8 cellular contexts compared by ENCODE assay signal in genomic region chr12:89856431-89856830, GRCh38.
DNase-seq lines count a peak whose midpoint lies in the region; ATAC-seq and TF ChIP-seq lines count a peak whose summit lies in the region.

No MANE protein-coding gene starts in this region.

- H2BK120ac ChIP-seq in mesenchymal stem cell (ENCODE audit: low read depth, low read length) = no peak overlapping the region

- H3K4me1 ChIP-seq in mesenchymal stem cell (ENCODE audit: control insufficient read depth, insufficient read depth, low read depth, low read length) = no peaks in the 10 kb centered on the region

- no peak for TF ChIP-seq CTCF in AG09309 (IDR thresholded peaks at IDR 0.05; ENCODE audit: control insufficient read depth, insufficient read depth, low read depth, low read length, missing control alignments)

- H4K91ac ChIP-seq in mesenchymal stem cell (ENCODE audit: low read length) = no peak overlapping the region

- H2BK12ac ChIP-seq in mesenchymal stem cell (ENCODE audit: low read length in 2 of 2) = no peak overlapping the region

- no peak overlapping the region for H4K8ac ChIP-seq in mesenchymal stem cell (ENCODE audit: low read length)

- no peak overlapping the region for H3K4me3 ChIP-seq in AG09309 (ENCODE audit: control insufficient read depth, low read depth, low read length)
- no peak overlapping the region for H3K4me3 ChIP-seq in mesenchymal stem cell (ENCODE audit: insufficient read depth in 1 of 2, low read depth in 1 of 2, low read length in 2 of 2)

- H2BK15ac ChIP-seq in mesenchymal stem cell (ENCODE audit: low read depth, poor library complexity, severe bottlenecking) = no peak overlapping the region

- H3K79me1 ChIP-seq in mesenchymal stem cell (replicated peaks; ENCODE audit: low read length, poor library complexity, severe bottlenecking) = no peaks in the 10 kb centered on the region

- H3K4me2 ChIP-seq in mesenchymal stem cell (ENCODE audit: low read length, poor library complexity, severe bottlenecking) = no peak overlapping the region

- no peak overlapping the region for H3K4ac ChIP-seq in mesenchymal stem cell (ENCODE audit: low read depth in 1 of 2, low read length in 2 of 2)

- no peak overlapping the region for H2AFZ ChIP-seq in mesenchymal stem cell (ENCODE audit: low read depth, low read length)

- H3K14ac ChIP-seq in mesenchymal stem cell (ENCODE audit: low read length in 2 of 2) = no peak overlapping the region

- no peak overlapping the region for H3K9ac ChIP-seq in mesenchymal stem cell (ENCODE audit: low read length)

- ATAC-seq in GM18907 (IDR thresholded peaks at IDR 0.05; ENCODE audit: unreplicated experiment) (peak; percentile 94), HG03060 (IDR thresholded peaks at IDR 0.05; ENCODE audit: low read depth, unreplicated experiment) (peak; percentile 85)

- no CpG with 5 or more reads among the region's 1 CpG for WGBS in mesenchymal stem cell

- H3K36me3 ChIP-seq in mesenchymal stem cell (ENCODE audit: control insufficient read depth in 1 of 2, insufficient read depth in 2 of 2, low read depth in 1 of 2, low read length in 2 of 2) = no peaks in the 10 kb centered on the region

- no peaks in the 10 kb centered on the region for H3K27me3 ChIP-seq in mesenchymal stem cell (ENCODE audit: control insufficient read depth in 1 of 2, insufficient read depth in 1 of 2, low read length in 2 of 2)

- H2BK5ac ChIP-seq in mesenchymal stem cell (ENCODE audit: low read depth, low read length, poor library complexity, severe bottlenecking) = no peak overlapping the region

- H2AK5ac ChIP-seq in mesenchymal stem cell (ENCODE audit: low read length, severe bottlenecking) = no peak overlapping the region

- no peaks in the 10 kb centered on the region for H3K9me3 ChIP-seq in mesenchymal stem cell (ENCODE audit: control insufficient read depth, low read length)

- no peak overlapping the region for H3K18ac ChIP-seq in mesenchymal stem cell (ENCODE audit: low read depth in 1 of 2, low read length in 2 of 2)

- no peak overlapping the region for H3K27ac ChIP-seq in mesenchymal stem cell (ENCODE audit: low read length, poor library complexity, severe bottlenecking)

- no peak overlapping the region for H3K23ac ChIP-seq in mesenchymal stem cell (ENCODE audit: low read length in 2 of 2)

- DNase-seq in AG09309 (ENCODE audit: low read depth) (peak; percentile 51), SIG-M5 (lab: John Stamatoyannopoulos, UW) (peak; percentile 58), mesenchymal stem cell (peak; percentile 68), kidney glomerular epithelial cell (lab: John Stamatoyannopoulos, UW) (no peak), NCI-H1105 (lab: John Stamatoyannopoulos, UW) (no peak)
- DNase-seq in stimulated activated CD8-positive, alpha-beta memory T cell treated with anti-CD3 and anti-CD28 coated beads, Interleukin-4, amount 100 ng/mL, for 48 hours = no peak

Comparison
In these comparisons a context has a peak if more than half of its experiments do, and no peak if none do; other contexts are left out.
1. DNase-seq: peak in AG09309 (single experiment), SIG-M5 (single experiment) and mesenchymal stem cell (single experiment); none in stimulated activated CD8-positive, alpha-beta memory T cell treated with anti-CD3 and anti-CD28 coated beads, Interleukin-4, amount 100 ng/mL, for 48 hours (single experiment), kidney glomerular epithelial cell (single experiment) and NCI-H1105 (single experiment).